Comparison of ENCODE assay signal across 8 cellular contexts in the genomic region with DNA sequence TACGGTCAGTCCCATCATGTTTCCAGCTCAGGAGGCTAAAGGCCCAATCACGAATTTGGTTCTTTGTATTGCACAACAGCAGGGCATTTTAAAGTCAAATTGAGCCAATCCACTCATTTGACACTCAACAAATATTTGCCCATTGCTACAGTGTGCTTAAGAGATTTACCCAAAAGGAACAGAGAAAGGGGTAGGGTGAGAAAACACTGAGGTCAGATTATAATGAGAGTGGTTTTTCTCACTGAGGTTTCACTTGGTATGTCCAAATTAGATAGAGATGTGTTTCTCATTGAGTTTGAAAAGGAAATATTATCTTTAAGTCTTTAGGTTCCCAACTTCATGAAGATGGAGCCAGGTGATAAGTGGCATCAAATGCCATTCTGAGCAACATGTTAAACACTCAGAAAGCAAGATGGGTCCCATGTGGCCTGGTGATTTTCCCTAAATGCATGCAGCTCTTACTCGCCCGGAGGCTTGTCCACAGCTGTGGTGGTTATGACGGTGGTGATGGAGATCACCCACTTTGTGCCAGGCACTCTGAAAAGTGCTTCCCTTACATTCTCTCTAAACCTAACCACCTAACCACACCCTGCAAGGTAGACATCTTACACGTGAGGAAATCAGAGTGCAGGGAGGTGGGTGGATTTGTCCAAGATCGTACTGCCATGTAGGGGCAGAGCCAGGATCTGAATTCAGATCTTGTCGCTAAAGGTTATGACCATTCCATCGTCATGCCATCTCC. TPM values are rescaled to one million over a fixed set of nuclear protein-coding genes. Genes with fewer than 3 reads are reported as not detected.
DNase-seq lines count a peak whose midpoint lies in the region; ATAC-seq and TF ChIP-seq lines count a peak whose summit lies in the region.

No MANE protein-coding gene starts in this region.

- POLR2A ChIA-PET in HEK293T (lab: Yijun Ruan, JAX), result no interaction called here

- H3K27ac Mint-ChIP-seq in osteocyte (ENCODE audit: unreplicated experiment), result no peak overlapping the region

- no peaks in the 10 kb centered on the region for H3K27me3 ChIP-seq in GM06990 (replicated peaks; ENCODE audit: control insufficient read depth, insufficient read depth, low read length)

- no peak overlapping the region for H3K4me3 ChIP-seq in GM06990 (replicated peaks; ENCODE audit: low read depth, low read length)

- CTCF ChIA-PET in HEK293T (lab: Yijun Ruan, JAX), result interaction anchor here (1.3 kb wide), 1 partner anchor 14 kb away, joined by 3 read pairs; no protein-coding TSS in a partner anchor

- H3K36me3 ChIP-seq in GM06990 (ENCODE audit: control insufficient read depth, insufficient read depth, low read length), result no peaks in the 10 kb centered on the region

- peaks cover 11% of the 10 kb centered on the region for H3K4me1 Mint-ChIP-seq in osteocyte (ENCODE audit: unreplicated experiment)

- ATAC-seq in left lobe of liver, result peak; percentile 62

- no peaks in the 10 kb centered on the region for H3K9me3 Mint-ChIP-seq in osteocyte (ENCODE audit: unreplicated experiment)

- DNase-seq in GM06990 (ENCODE audit: extremely low read depth, insufficient read length) (peak; percentile 74), GM20000 (ENCODE audit: low spot score) (peak; percentile 52), NAMALWA (ENCODE audit: low spot score) (peak; percentile 37), left lobe of liver (ENCODE audit: low spot score) (peak; percentile 60), osteocyte (ENCODE audit: extremely low spot score, unreplicated experiment) (no peak), NCI-H510A (lab: John Stamatoyannopoulos, UW) (no peak), HEK293T (ENCODE audit: extremely low spot score) (no peak), NCI-H2081 treated with DMSO at 0.1 percent for 48 hours (lab: John Stamatoyannopoulos, UW) (no peak)

- H3K36me3 Mint-ChIP-seq in osteocyte (ENCODE audit: unreplicated experiment), result no peaks in the 10 kb centered on the region

- H3K27me3 Mint-ChIP-seq in osteocyte (ENCODE audit: unreplicated experiment), result peaks cover 19% of the 10 kb centered on the region

- TF ChIP-seq CTCF in GM06990 (IDR thresholded peaks at IDR 0.05; ENCODE audit: insufficient read depth, low read length, poor library complexity, severe bottlenecking), result no peak
- no peak for TF ChIP-seq CTCF in GM20000 (IDR thresholded peaks at IDR 0.05; ENCODE audit: extremely low read depth, missing control alignments)
- no peak for TF ChIP-seq CTCF in osteocyte (IDR thresholded peaks at IDR 0.05)

- no peak overlapping the region for H3K4me3 Mint-ChIP-seq in osteocyte (ENCODE audit: unreplicated experiment)

TF ChIP-seq in HEK293T, 16 proteins besides CTCF, POLR2A, EP300 and RAD21:
- TF ChIP-seq SUZ12 (IDR thresholded peaks at IDR 0.05) (no peak), ARNT (IDR thresholded peaks at IDR 0.05) (no peak), BHLHE40 (IDR thresholded peaks at IDR 0.05; ENCODE audit: borderline replicate concordance) (no peak), LEF1 (IDR thresholded peaks at IDR 0.05; ENCODE audit: borderline replicate concordance) (no peak), CTBP1 (IDR thresholded peaks at IDR 0.05; ENCODE audit: borderline replicate concordance) (no peak), SP1 (IDR thresholded peaks at IDR 0.05) (no peak), FOXA1 (IDR thresholded peaks at IDR 0.05) (no peak), NFRKB (IDR thresholded peaks at IDR 0.05) (no peak), FOXK2 (IDR thresholded peaks at IDR 0.05) (no peak), ZNF384 (IDR thresholded peaks at IDR 0.05) (no peak), FOXM1 (IDR thresholded peaks at IDR 0.05; ENCODE audit: borderline replicate concordance) (no peak), ELF4 (IDR thresholded peaks at IDR 0.05) (no peak), TARDBP (IDR thresholded peaks at IDR 0.05) (no peak), HDGF (IDR thresholded peaks at IDR 0.05; ENCODE audit: borderline replicate concordance) (no peak), L3MBTL2 (conservative IDR thresholded peaks at IDR 0.05) (no peak)
- TF ChIP-seq, protein P1, sequence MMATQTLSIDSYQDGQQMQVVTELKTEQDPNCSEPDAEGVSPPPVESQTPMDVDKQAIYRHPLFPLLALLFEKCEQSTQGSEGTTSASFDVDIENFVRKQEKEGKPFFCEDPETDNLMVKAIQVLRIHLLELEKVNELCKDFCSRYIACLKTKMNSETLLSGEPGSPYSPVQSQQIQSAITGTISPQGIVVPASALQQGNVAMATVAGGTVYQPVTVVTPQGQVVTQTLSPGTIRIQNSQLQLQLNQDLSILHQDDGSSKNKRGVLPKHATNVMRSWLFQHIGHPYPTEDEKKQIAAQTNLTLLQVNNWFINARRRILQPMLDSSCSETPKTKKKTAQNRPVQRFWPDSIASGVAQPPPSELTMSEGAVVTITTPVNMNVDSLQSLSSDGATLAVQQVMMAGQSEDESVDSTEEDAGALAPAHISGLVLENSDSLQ (IDR thresholded peaks at IDR 0.05), result no peak

RNA-seq across cellular contexts. Expression of a gene that starts 31.2 kb away (rescaled TPM):
- total RNA-seq in left lobe of liver (22.0 TPM), osteocyte (41.2 and 45.9 TPM in 2 replicates)

Comparison
In these comparisons a context has a peak if more than half of its experiments do, and no peak if none do; other contexts are left out.
1. DNase-seq: peak in GM06990 (single experiment), GM20000 (single experiment), NAMALWA (single experiment) and left lobe of liver (single experiment); none in osteocyte (single experiment), NCI-H510A (single experiment), HEK293T (single experiment) and NCI-H2081 treated with DMSO at 0.1 percent for 48 hours (single experiment).